ENCODE assay signal across 8 cellular contexts in the genomic region with DNA sequence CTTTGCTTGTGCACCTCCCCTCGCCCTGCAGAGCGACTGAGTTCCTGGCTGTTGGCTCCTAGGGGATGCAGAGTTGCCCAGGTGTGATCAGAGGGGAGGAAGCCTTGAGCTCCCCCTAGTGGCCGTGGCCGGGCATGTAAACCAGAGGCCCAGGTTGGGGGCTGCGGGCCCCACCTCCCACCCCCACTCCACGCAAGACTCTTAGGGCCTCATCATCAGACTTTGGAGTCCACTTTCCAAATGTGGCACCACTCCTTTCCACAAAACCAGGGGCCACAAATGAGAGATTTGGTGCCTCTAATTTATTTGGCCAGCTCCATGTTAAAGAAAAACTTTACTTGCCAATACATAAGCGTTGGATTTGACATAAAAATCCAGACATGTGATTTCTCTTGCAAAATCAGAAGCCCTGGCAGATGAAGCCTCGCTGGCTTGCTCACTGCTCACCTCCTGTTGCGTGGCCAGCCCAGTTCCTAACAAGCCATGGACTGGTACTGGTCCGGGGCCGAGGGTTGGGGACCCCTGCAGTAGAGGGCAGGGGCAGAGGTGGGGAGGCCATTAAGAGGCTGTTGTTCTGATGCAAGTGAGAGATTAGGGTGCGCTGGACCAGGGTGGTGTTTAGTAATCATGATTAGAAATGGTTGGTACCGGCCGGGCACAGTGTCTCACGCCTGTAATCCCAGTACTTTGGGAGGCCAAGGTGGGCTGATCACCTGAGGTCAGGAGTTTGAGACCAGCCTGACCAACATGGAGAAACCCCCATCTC. TPM values are rescaled to one million over a fixed set of nuclear protein-coding genes. Genes with fewer than 3 reads are reported as not detected.
DNase-seq lines count a peak whose midpoint lies in the region; ATAC-seq and TF ChIP-seq lines count a peak whose summit lies in the region.

No MANE protein-coding gene starts in this region.

- no peaks in the 10 kb centered on the region for H3K27me3 ChIP-seq in osteoblast (ENCODE audit: insufficient read depth, low read length)
- H3K27me3 ChIP-seq in aorta (ENCODE audit: control insufficient read depth in 1 of 2, insufficient read depth in 2 of 2, low read length in 1 of 2): no peaks in the 10 kb centered on the region

- H4K20me1 ChIP-seq in osteoblast (ENCODE audit: insufficient read depth, low read length): no peaks in the 10 kb centered on the region

- H3K4me1 ChIP-seq in osteoblast (ENCODE audit: insufficient read depth, low read length) (no peaks in the 10 kb centered on the region), aorta (ENCODE audit: control insufficient read depth in 1 of 2, insufficient read depth in 2 of 2, low read length in 2 of 2) (no peaks in the 10 kb centered on the region)

- DNase-seq in NCI-H1105 treated with DMSO at 0.1 percent for 48 hours (lab: John Stamatoyannopoulos, UW): peak; percentile 4
- DNase-seq in activated T-cell treated with anti-CD3 and anti-CD28 coated beads for 4 hours: peak; percentile 25
- DNase-seq in fibroblast of mammary gland (ENCODE audit: low read depth): peak; percentile 33
- DNase-seq in osteoblast (ENCODE audit: insufficient read length, low spot score, missing footprints): peak; percentile 73
- peak; percentile 62 to 79 for DNase-seq in aorta
- no peak for DNase-seq in HPDE6-E6E7 (ENCODE audit: extremely low spot score)

- H3K36me3 ChIP-seq in osteoblast (ENCODE audit: insufficient read depth, low read length): no peaks in the 10 kb centered on the region
- H3K36me3 ChIP-seq in aorta (ENCODE audit: control insufficient read depth in 1 of 2, insufficient read depth in 2 of 2, low read length in 1 of 2): no peaks in the 10 kb centered on the region

- intact Hi-C loops in aorta (cut with DNase I): no loop called here

- no peak overlapping the region for H2AFZ ChIP-seq in osteoblast (ENCODE audit: low read length)

- TF ChIP-seq CTCF in GM12874 (IDR thresholded peaks at IDR 0.05; ENCODE audit: insufficient read depth, low read depth, low read length) (peak; percentile 93), fibroblast of mammary gland (conservative IDR thresholded peaks at IDR 0.05; ENCODE audit: control insufficient read depth, insufficient read depth, low read depth, low read length) (peak; percentile 90), osteoblast (IDR thresholded peaks at IDR 0.05; ENCODE audit: extremely low read depth, low read depth, low read length) (peak; percentile 52)

- peak; percentile 73 for ATAC-seq in aorta (ENCODE audit: low FRiP score)
- ATAC-seq in GM18502 (IDR thresholded peaks at IDR 0.05; ENCODE audit: poor library complexity, unreplicated experiment): no peak

- H3K4me3 ChIP-seq in fibroblast of mammary gland (ENCODE audit: control insufficient read depth, low read depth, low read length) (no peak overlapping the region), osteoblast (ENCODE audit: insufficient read depth, low read length) (no peak overlapping the region), aorta (ENCODE audit: low read length in 2 of 2) (no peak overlapping the region)

- H3K4me2 ChIP-seq in osteoblast (ENCODE audit: insufficient read depth, low read length): no peak overlapping the region

- H3K9me3 ChIP-seq in osteoblast (ENCODE audit: low read depth, low read length) (no peaks in the 10 kb centered on the region), aorta (ENCODE audit: control insufficient read depth, low read length) (no peaks in the 10 kb centered on the region)

- H3K79me2 ChIP-seq in osteoblast (ENCODE audit: insufficient read depth, low read length): no peaks in the 10 kb centered on the region

- 60 to 62% methylated on average over 13 to 15 of the region's 15 CpGs for WGBS in aorta, 2 donors

- H3K27ac ChIP-seq in osteoblast (ENCODE audit: low read depth, low read length) (no peak overlapping the region), aorta (ENCODE audit: low read depth in 1 of 2, low read length in 2 of 2) (no peak overlapping the region)

RNA-seq across cellular contexts. Expression of a gene that starts 28.7 kb away (rescaled TPM):
- 1.8 and 3.6 TPM in 2 replicates for total RNA-seq in osteoblast
- 100 to 1,000 TPM in 1 of 2 donors, 10 to 100 TPM in 1; 56.8 to 136 TPM for total RNA-seq in aorta
- 1 to 10 TPM; 1.2 to 7.8 TPM for polyA plus RNA-seq in aorta

Comparison
In these comparisons a context has a peak if more than half of its experiments do, and no peak if none do; other contexts are left out.
1. RNA of a gene that starts 28.7 kb away (total RNA-seq): 56.8 to 136 TPM in aorta; 1.8 to 3.6 TPM in osteoblast; every median in the first group is over 10 times any median in the second.
2. Peak in every context shown above with its lines, with median percentiles within 50 percentile points of each other: CTCF ChIP-seq.